Comparison of ENCODE assay signal across 8 cellular contexts in genomic region chr22:39319284-39320170, GRCh38. TPM values are rescaled to one million over a fixed set of nuclear protein-coding genes. Genes with fewer than 3 reads are reported as not detected.
A peak's percentile ranks its signal among the peaks of the same experiment; 100 is the strongest.
DNase-seq lines count a peak whose midpoint lies in the region; ATAC-seq and TF ChIP-seq lines count a peak whose summit lies in the region.

Gene RPL3, minus strand, starts transcription at chr22:39319623. Its CDS starts 26 bp downstream, at chr22:39319597.

- H3K27ac ChIP-seq in colonic mucosa, result peak within 1 kb of the TSS; percentile 99
- H3K27ac ChIP-seq in layer of hippocampus (ENCODE audit: low read depth, low read length), result peak within 1 kb of the TSS; percentile 97

- peak; percentile 75 for ATAC-seq in HG03442 (IDR thresholded peaks at IDR 0.05; ENCODE audit: unreplicated experiment)

- peaks cover 28% of the 10 kb centered on the region for H3K4me1 ChIP-seq in colonic mucosa

- no peaks in the 10 kb centered on the region for H3K9me3 ChIP-seq in colonic mucosa

- TF ChIP-seq CTCF in colonic mucosa (IDR thresholded peaks at IDR 0.05), result no peak

- H3K9ac ChIP-seq in colonic mucosa (ENCODE audit: low read depth in 2 of 2, low read length in 2 of 2), result peak within 1 kb of the TSS; percentile 94 to 97

- H3K27me3 ChIP-seq in colonic mucosa (no peaks in the 10 kb centered on the region), layer of hippocampus (ENCODE audit: control insufficient read depth, insufficient read depth, low read length) (no peaks in the 10 kb centered on the region)

- H3K36me3 ChIP-seq in colonic mucosa, result peaks cover 19% of the 10 kb centered on the region

- intact Hi-C loops in colonic mucosa (cut with DNase I), result loop anchor here (5.0 to 10.0 kb wide), 2 partner anchors 167 to 205 kb away; partner anchors contain the start of genes ATF4 and CBX7

- DNase-seq in Ammon's horn (ENCODE audit: low spot score) (peak; percentile 98), GM19238 (ENCODE audit: insufficient read length, low spot score) (peak; percentile 92), NCI-H524 treated with DMSO at 0.1 percent for 48 hours (lab: John Stamatoyannopoulos, UW) (peak; percentile 92), colonic mucosa (peak; percentile 97)
- DNase-seq in activated CD4-positive, alpha-beta T cell treated with anti-CD3 and anti-CD28 coated beads for 48 hours, result peak; percentile 97
- peak; percentile 97 to 99 for DNase-seq in stimulated activated CD4-positive, alpha-beta T cell treated with anti-CD3 and anti-CD28 coated beads, Interleukin-1b, Interleukin-23, amount 100 ng/mL, for 4 hours (ENCODE audit: low read depth in 2 of 2)

- peak within 1 kb of the TSS; percentile 83 for H3K4me3 ChIP-seq in colonic mucosa

RNA-seq across cellular contexts. Expression of gene RPL3, which starts in this region (rescaled TPM):
- 1,000 to 10,000 TPM; 1,796 to 1,829 TPM for total RNA-seq in colonic mucosa

Comparison
In these comparisons a context has a peak if more than half of its experiments do, and no peak if none do; other contexts are left out.
1. Peak in every context shown above with its lines: DNase-seq, ATAC-seq, H3K4me3 ChIP-seq and H3K27ac ChIP-seq.